Comparison of ENCODE assay signal across 22 cellular contexts in the genomic region with DNA sequence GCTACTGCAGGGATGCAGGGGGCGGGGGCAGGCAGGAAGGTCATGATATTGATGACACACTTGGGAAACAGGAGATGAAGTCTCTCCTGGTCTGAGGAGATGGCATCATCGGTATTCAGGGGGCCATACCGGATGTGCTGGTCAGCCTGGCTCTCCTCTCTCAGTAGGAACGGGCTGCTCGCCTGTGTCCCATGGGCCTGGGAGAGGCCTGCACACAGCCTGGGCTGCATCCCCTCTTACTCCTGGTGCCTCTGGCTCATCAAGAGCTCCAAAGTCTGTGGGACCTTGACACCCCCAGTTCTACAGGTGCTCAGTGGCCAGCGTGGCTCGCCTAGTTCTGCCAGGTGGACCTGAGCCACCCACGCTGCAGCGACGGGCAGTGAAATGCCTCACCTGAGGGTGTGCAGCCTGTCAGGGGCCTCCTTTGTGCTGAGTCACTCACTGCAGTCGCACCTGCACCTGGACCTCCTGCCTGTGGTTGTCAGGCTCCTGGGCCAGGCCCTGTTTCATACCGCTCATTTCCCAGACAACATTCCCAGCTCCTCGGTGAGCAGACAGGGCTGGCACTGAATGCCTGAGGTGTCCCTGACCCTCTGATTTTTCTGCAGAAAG. TPM values are rescaled to one million over a fixed set of nuclear protein-coding genes. Genes with fewer than 3 reads are reported as not detected.
A peak's percentile ranks its signal among the peaks of the same experiment; 100 is the strongest.
DNase-seq lines count a peak whose midpoint lies in the region; ATAC-seq, FAIRE-seq and TF ChIP-seq lines count a peak whose summit lies in the region.
"Had no signal": no experiment of that assay in that cellular context is flagged by ENCODE, and none has a peak within 500 bp of the region (broad histone marks: within the 10 kb centered on the region; RNA-seq: fewer than 3 reads in every experiment).

No MANE protein-coding gene starts in this region.

- FAIRE-seq in bronchial epithelial cell (lab: Jason Lieb, UNC) (peak; percentile 68), HepG2 (lab: Jason Lieb, UNC) (no peak), small intestine (lab: Jason Lieb, UNC) (no peak)
- FAIRE-seq: K562 had no signal

- TF ChIP-seq EP300 in HepG2 (IDR thresholded peaks at IDR 0.05; ENCODE audit: low read depth in 2 of 2, low read length in 2 of 2) (no peak), HepG2 (CRISPR knock-in tag; IDR thresholded peaks at IDR 0.05; ENCODE audit: borderline replicate concordance) (no peak)

- TF ChIP-seq RAD21 in HepG2 (CRISPR knock-in tag; IDR thresholded peaks at IDR 0.05) = no peak

- no TSS peak for BruUV-seq in HepG2 (replicated peaks; lab: Mats Ljungman, UMichigan)

- H3K36me3 ChIP-seq in bronchial epithelial cell (ENCODE audit: control insufficient read depth, insufficient read depth, low read length) = peaks cover 53% of the 10 kb centered on the region
- H3K36me3 ChIP-seq in HepG2 (replicated peaks in 1 of 2; ENCODE audit: control insufficient read depth in 1 of 2, insufficient read depth in 2 of 2, low read length in 2 of 2) = peaks cover 34 to 88% of the 10 kb centered on the region in 2 experiments
- peaks cover 35 to 49% of the 10 kb centered on the region in 2 donors for H3K36me3 ChIP-seq in small intestine (ENCODE audit: control insufficient read depth in 2 of 2, insufficient read depth in 2 of 2, low read length in 2 of 2)
- H3K36me3 ChIP-seq: SJCRH30 had no signal

- intact Hi-C loops in HepG2 (cut with micrococcal nuclease; ENCODE audit: unreplicated experiment) = no loop called here

- no peak overlapping the region for H3K4me2 ChIP-seq in HepG2 (ENCODE audit: low read depth, low read length)

- no peak overlapping the region for H3K9ac ChIP-seq in HepG2 (ENCODE audit: insufficient read depth, low read depth, low read length)
- H3K9ac ChIP-seq: GM23248 had no signal

- TF ChIP-seq POLR2A in HepG2 (IDR thresholded peaks at IDR 0.05; ENCODE audit: insufficient read depth in 1 of 2, low read depth in 2 of 2, low read length in 2 of 2) = no peak

- no peak overlapping the region for H3K27ac ChIP-seq in HepG2 (ENCODE audit: extremely low read length, insufficient read depth, low read length)
- peak overlapping the region in 1 of 2 donors; percentile 6 for H3K27ac ChIP-seq in small intestine (ENCODE audit: low read depth in 1 of 2, low read length in 1 of 2)
- H3K27ac ChIP-seq: GM23248, HL-60, SJCRH30 had no signal

- POLR2A ChIA-PET in HepG2 (lab: Yijun Ruan, JAX) = interaction anchor here (1.7 kb wide), 1 partner anchor 19 kb away, joined by 5 read pairs; a partner anchor contains a TSS

- 100% methylated on average over 6 of the region's 13 CpGs for WGBS in HepG2 (ENCODE audit: low lambda C conversion rate)
- 48 to 80% (median 59%) methylated on average over 13 of the region's 13 CpGs for WGBS in small intestine, 3 donors

- H3K27me3 ChIP-seq in bronchial epithelial cell (ENCODE audit: control insufficient read depth, insufficient read depth, low read length) (no peaks in the 10 kb centered on the region), HepG2 (ENCODE audit: control insufficient read depth in 1 of 2, insufficient read depth in 2 of 2, low read length in 2 of 2) (no peaks in the 10 kb centered on the region), small intestine (ENCODE audit: control insufficient read depth in 2 of 2, insufficient read depth in 2 of 2, low read length in 2 of 2) (no peaks in the 10 kb centered on the region)
- H3K27me3 ChIP-seq: SJCRH30 had no signal

- no peaks in the 10 kb centered on the region for H3K79me2 ChIP-seq in HepG2 (ENCODE audit: insufficient read depth, low read length)

- no peak overlapping the region for H3K4me3 ChIP-seq in bronchial epithelial cell (ENCODE audit: low read depth, low read length)
- no peak overlapping the region for H3K4me3 ChIP-seq in HepG2 (replicated peaks in 1 of 3; ENCODE audit: insufficient read depth in 1 of 3, low read depth in 2 of 3, low read length in 3 of 3)
- H3K4me3 ChIP-seq in small intestine (ENCODE audit: low read depth in 1 of 2, low read length in 2 of 2) = no peak overlapping the region
- H3K4me3 ChIP-seq: GM23248, K562, SJCRH30 had no signal

- CTCF ChIA-PET in HepG2 (lab: Yijun Ruan, JAX; ENCODE audit: low intra/inter-chr PET ratio, low total read pairs) = no interaction called here

- TF ChIP-seq CTCF in bronchial epithelial cell (IDR thresholded peaks at IDR 0.05; ENCODE audit: insufficient read depth, low read length, severe bottlenecking) = no peak
- no peak for TF ChIP-seq CTCF in HepG2 (CRISPR knock-in tag; IDR thresholded peaks at IDR 0.05)

- H3K4me1 ChIP-seq in HepG2 (ENCODE audit: insufficient read depth, low read length) (no peaks in the 10 kb centered on the region), small intestine (ENCODE audit: control insufficient read depth in 2 of 2, insufficient read depth in 1 of 2, low read depth in 1 of 2, low read length in 1 of 2) (peaks cover 0 to 7% of the 10 kb centered on the region in 2 donors)
- H3K4me1 ChIP-seq: SJCRH30 had no signal

- DNase-seq in NCI-H2107 (lab: John Stamatoyannopoulos, UW) = peak; percentile 13
- no peak for DNase-seq in bronchial epithelial cell (ENCODE audit: low read depth)
- DNase-seq in HepG2 (ENCODE audit: low spot score) = no peak
- peak; percentile 52 for DNase-seq in small intestine
- no peak for DNase-seq in SHP77 (lab: John Stamatoyannopoulos, UW)
- no peak for DNase-seq in NCI-H1105 treated with DMSO at 0.1 percent for 48 hours (lab: John Stamatoyannopoulos, UW)
- DNase-seq in middle frontal gyrus (ENCODE audit: extremely low spot score, low spot score) = no peak
- DNase-seq: CD4-positive, CD25-positive, alpha-beta regulatory T cell; DMS79; GM23248; HCEC 1CT; NCI-H1417 treated with DMSO at 0.1 percent for 48 hours; NCI-H1930; NCI-H2171 treated with DMSO at 0.1 percent for 48 hours; NCI-H446 treated with DMSO at 0.1 percent for 48 hours; NK-92 treated with Interleukin-12 subunit alpha and Interleukin-12 subunit beta, amount 100 ng/mL, for 24 hours; RPMI8226; SJCRH30 had no signal

- no peaks in the 10 kb centered on the region for H4K20me1 ChIP-seq in HepG2 (ENCODE audit: insufficient read depth, low read length)

- H3K9me3 ChIP-seq in HepG2 (ENCODE audit: low read length) = no peaks in the 10 kb centered on the region
- H3K9me3 ChIP-seq in small intestine (ENCODE audit: control insufficient read depth, low read depth) = no peaks in the 10 kb centered on the region
- H3K9me3 ChIP-seq: SJCRH30 had no signal

- ATAC-seq in HepG2 (no peak), HG03135 (IDR thresholded peaks at IDR 0.05; ENCODE audit: unreplicated experiment) (no peak)
- ATAC-seq: K562 had no signal

- in situ Hi-C loops in HepG2 (cut with HindIII; ENCODE audit: extremely low pct_ligation_motif_present, low pct_unique_long_range_greater_than_20kb) = no loop called here

- H2AFZ ChIP-seq in HepG2 (ENCODE audit: low read length) = no peak overlapping the region
- H2AFZ ChIP-seq: GM23248 had no signal

RNA-seq across cellular contexts. Expression of a gene that starts 18.6 kb away (rescaled TPM):
- total RNA-seq in bronchial epithelial cell (not detected in 2 replicates), HepG2 (2016; rRNA removed; fragmentation: Illumina TruSeq; extraction: Trizol) (not detected in 2 replicates)
- total RNA-seq in HepG2 (2016; cell fraction: cytosol; rRNA removed; fragmentation: Illumina TruSeq; extraction: Trizol; ENCODE audit: low read depth) = not detected in 2 replicates
- 0.06 TPM in 1 of 2 replicates, not detected in the other for total RNA-seq in HepG2 (2016; cell fraction: insoluble cytoplasmic fraction; rRNA removed; fragmentation: Illumina TruSeq; extraction: Trizol)
- not detected in 2 replicates for total RNA-seq in HepG2 (2016; cell fraction: membrane; rRNA removed; fragmentation: Illumina TruSeq; extraction: Trizol)
- not detected in 2 replicates for total RNA-seq in HepG2 (2016; cell fraction: nucleus; rRNA removed; fragmentation: Illumina TruSeq; extraction: Trizol)
- polyA plus RNA-seq in HepG2 (2011; rRNA removed) (0.01 and 0.13 TPM in 2 replicates), small intestine (10 to 100 TPM in 1 of 3 donors, 1 to 10 TPM in 2; 6.2 to 11.9 (median 6.8) TPM)
- 0.03 TPM in 1 of 2 replicates, not detected in the other for polyA plus RNA-seq in HepG2 (2011; cell fraction: cytosol; rRNA removed)
- 0.08 and 0.45 TPM in 2 replicates for polyA plus RNA-seq in HepG2 (2011; cell fraction: nucleus; rRNA removed)
- 0.07 TPM in 1 of 2 replicates, not detected in the other for polyA plus RNA-seq in HepG2 (2012)
- not detected in 2 replicates for polyA plus RNA-seq in HepG2 (2016; cell fraction: cytosol; fragmentation: Illumina TruSeq; extraction: Trizol; ENCODE audit: low read depth)
- polyA plus RNA-seq in HepG2 (2016; cell fraction: insoluble cytoplasmic fraction; fragmentation: Illumina TruSeq; extraction: Trizol; ENCODE audit: low read depth) = not detected in 2 replicates
- polyA plus RNA-seq in HepG2 (2016; cell fraction: membrane; fragmentation: Illumina TruSeq; extraction: Trizol; ENCODE audit: low read depth) = not detected in 2 replicates
- 0.25 TPM in 1 of 2 replicates, not detected in the other for polyA plus RNA-seq in HepG2 (2016; cell fraction: nucleus; fragmentation: Illumina TruSeq; extraction: Trizol; ENCODE audit: insufficient read depth, low read depth)
- polyA minus RNA-seq in HepG2 (2011; rRNA and poly(A)+ RNA removed; ENCODE audit: low replicate concordance) = not detected in 2 replicates
- not detected in 2 replicates for polyA minus RNA-seq in HepG2 (2011; cell fraction: cytosol; rRNA and poly(A)+ RNA removed)
- polyA minus RNA-seq in HepG2 (2011; cell fraction: nucleus; rRNA and poly(A)+ RNA removed) = 0.13 and 0.37 TPM in 2 replicates
- total RNA-seq: GM23248, K562, OCI-LY7, SJCRH30 had no signal
- polyA plus RNA-seq: CD4-positive, CD25-positive, alpha-beta regulatory T cell; GM23248; K562 had no signal

RNA-seq across cellular contexts. Expression of a gene that starts 19.6 kb away (rescaled TPM):
- total RNA-seq in bronchial epithelial cell = 59.5 and 67.4 TPM in 2 replicates
- 80.8 and 113 TPM in 2 replicates for total RNA-seq in HepG2 (2016; rRNA removed; fragmentation: Illumina TruSeq; extraction: Trizol)
- total RNA-seq in HepG2 (2016; cell fraction: cytosol; rRNA removed; fragmentation: Illumina TruSeq; extraction: Trizol; ENCODE audit: low read depth) = 12.2 and 13.4 TPM in 2 replicates
- 85.5 and 98.8 TPM in 2 replicates for total RNA-seq in HepG2 (2016; cell fraction: insoluble cytoplasmic fraction; rRNA removed; fragmentation: Illumina TruSeq; extraction: Trizol)
- total RNA-seq in HepG2 (2016; cell fraction: membrane; rRNA removed; fragmentation: Illumina TruSeq; extraction: Trizol) = 37.4 and 39.0 TPM in 2 replicates
- 61.8 and 61.9 TPM in 2 replicates for total RNA-seq in HepG2 (2016; cell fraction: nucleus; rRNA removed; fragmentation: Illumina TruSeq; extraction: Trizol)
- 64.7 and 76.8 TPM in 2 replicates for polyA plus RNA-seq in HepG2 (2011; rRNA removed)
- 52.3 and 57.1 TPM in 2 replicates for polyA plus RNA-seq in HepG2 (2011; cell fraction: cytosol; rRNA removed)
- polyA plus RNA-seq in HepG2 (2011; cell fraction: nucleus; rRNA removed) = 127 and 143 TPM in 2 replicates
- polyA plus RNA-seq in HepG2 (2012) = 75.2 and 103 TPM in 2 replicates
- 13.8 and 14.5 TPM in 2 replicates for polyA plus RNA-seq in HepG2 (2016; cell fraction: cytosol; fragmentation: Illumina TruSeq; extraction: Trizol; ENCODE audit: low read depth)
- 114 and 122 TPM in 2 replicates for polyA plus RNA-seq in HepG2 (2016; cell fraction: insoluble cytoplasmic fraction; fragmentation: Illumina TruSeq; extraction: Trizol; ENCODE audit: low read depth)
- polyA plus RNA-seq in HepG2 (2016; cell fraction: membrane; fragmentation: Illumina TruSeq; extraction: Trizol; ENCODE audit: low read depth) = 27.7 and 28.4 TPM in 2 replicates
- polyA plus RNA-seq in HepG2 (2016; cell fraction: nucleus; fragmentation: Illumina TruSeq; extraction: Trizol; ENCODE audit: insufficient read depth, low read depth) = 129 and 136 TPM in 2 replicates
- 70.0 and 79.1 TPM in 2 replicates for polyA minus RNA-seq in HepG2 (2011; rRNA and poly(A)+ RNA removed; ENCODE audit: low replicate concordance)
- polyA minus RNA-seq in HepG2 (2011; cell fraction: cytosol; rRNA and poly(A)+ RNA removed) = 45.9 and 46.8 TPM in 2 replicates
- 76.7 and 91.4 TPM in 2 replicates for polyA minus RNA-seq in HepG2 (2011; cell fraction: nucleus; rRNA and poly(A)+ RNA removed)
- 100 to 1,000 TPM; 215 to 423 (median 340) TPM for polyA plus RNA-seq in small intestine

RNA-seq across cellular contexts. Expression of a gene that starts 58.6 kb away (rescaled TPM):
- total RNA-seq in bronchial epithelial cell = not detected in 2 replicates
- total RNA-seq in HepG2 (2016; rRNA removed; fragmentation: Illumina TruSeq; extraction: Trizol) = not detected in 2 replicates
- total RNA-seq in HepG2 (2016; cell fraction: cytosol; rRNA removed; fragmentation: Illumina TruSeq; extraction: Trizol; ENCODE audit: low read depth) = not detected in 2 replicates
- total RNA-seq in HepG2 (2016; cell fraction: insoluble cytoplasmic fraction; rRNA removed; fragmentation: Illumina TruSeq; extraction: Trizol) = 0.09 TPM in 1 of 2 replicates, not detected in the other
- total RNA-seq in HepG2 (2016; cell fraction: membrane; rRNA removed; fragmentation: Illumina TruSeq; extraction: Trizol) = not detected in 2 replicates
- total RNA-seq in HepG2 (2016; cell fraction: nucleus; rRNA removed; fragmentation: Illumina TruSeq; extraction: Trizol) = not detected in 2 replicates
- polyA plus RNA-seq in HepG2 (2011; rRNA removed) = 1.1 and 1.8 TPM in 2 replicates
- 1.2 and 1.3 TPM in 2 replicates for polyA plus RNA-seq in HepG2 (2011; cell fraction: cytosol; rRNA removed)
- polyA plus RNA-seq in HepG2 (2011; cell fraction: nucleus; rRNA removed) = 0.43 and 0.53 TPM in 2 replicates
- polyA plus RNA-seq in HepG2 (2012) = 0.19 and 0.39 TPM in 2 replicates
- polyA plus RNA-seq in HepG2 (2016; cell fraction: cytosol; fragmentation: Illumina TruSeq; extraction: Trizol; ENCODE audit: low read depth) = not detected in 2 replicates
- polyA plus RNA-seq in HepG2 (2016; cell fraction: insoluble cytoplasmic fraction; fragmentation: Illumina TruSeq; extraction: Trizol; ENCODE audit: low read depth) = not detected in 2 replicates
- polyA plus RNA-seq in HepG2 (2016; cell fraction: membrane; fragmentation: Illumina TruSeq; extraction: Trizol; ENCODE audit: low read depth) = not detected in 2 replicates
- not detected in 2 replicates for polyA plus RNA-seq in HepG2 (2016; cell fraction: nucleus; fragmentation: Illumina TruSeq; extraction: Trizol; ENCODE audit: insufficient read depth, low read depth)
- polyA minus RNA-seq in HepG2 (2011; rRNA and poly(A)+ RNA removed; ENCODE audit: low replicate concordance) = 2.7 TPM in 1 of 2 replicates, not detected in the other
- 0.40 and 1.9 TPM in 2 replicates for polyA minus RNA-seq in HepG2 (2011; cell fraction: cytosol; rRNA and poly(A)+ RNA removed)
- polyA minus RNA-seq in HepG2 (2011; cell fraction: nucleus; rRNA and poly(A)+ RNA removed) = 0.52 and 0.75 TPM in 2 replicates
- polyA plus RNA-seq in small intestine = under 1 TPM in 1 of 3 donors, not detected in 2; 0.43 TPM
- total RNA-seq: CD4-positive, CD25-positive, alpha-beta regulatory T cell; GM23248; OCI-LY7; SJCRH30 had no signal
- polyA plus RNA-seq: CD4-positive, CD25-positive, alpha-beta regulatory T cell; GM23248 had no signal

Comparison
In these comparisons a context has a peak if more than half of its experiments do, and no peak if none do; other contexts are left out.
1. DNase-seq: peak in NCI-H2107 (single experiment) and small intestine (single experiment); none in bronchial epithelial cell (single experiment), HepG2 (single experiment), SHP77 (0 of 2), NCI-H1105 treated with DMSO at 0.1 percent for 48 hours (single experiment) and middle frontal gyrus (single experiment).